In the genomic region with DNA sequence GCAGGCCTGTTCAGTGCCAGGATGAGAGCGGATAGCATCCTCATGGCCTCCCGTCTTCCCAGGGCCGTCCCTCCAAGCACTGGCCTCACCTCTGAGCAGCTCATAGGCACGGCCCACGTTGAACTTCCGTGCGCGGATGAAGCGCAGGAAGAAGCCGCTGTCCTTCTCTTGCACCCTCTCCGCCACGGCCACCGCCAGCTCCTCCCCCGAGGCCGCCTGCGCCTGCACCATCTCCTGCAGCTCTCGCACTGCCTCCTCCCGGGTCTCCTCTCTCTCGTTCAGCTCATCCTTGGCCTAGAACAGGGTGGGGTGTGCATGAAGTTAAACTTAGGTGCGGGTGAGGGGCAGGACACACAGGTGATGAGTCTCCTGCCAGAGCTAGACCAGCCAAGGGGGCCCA, we compare ENCODE assay signal across 1 cellular context.
TF ChIP-seq lines count a peak whose summit lies in the region.

No MANE protein-coding gene starts in this region.

TF ChIP-seq in H1, 55 proteins besides CTCF, POLR2A, EP300 and RAD21:
- TF ChIP-seq BCL11A (IDR thresholded peaks at IDR 0.05; ENCODE audit: low read depth in 2 of 2, low read length in 2 of 2) (no peak), CREB1 (IDR thresholded peaks at IDR 0.05) (no peak), BRCA1 (IDR thresholded peaks at IDR 0.05; ENCODE audit: low read depth, low read length) (no peak), SP2 (IDR thresholded peaks at IDR 0.05; ENCODE audit: low read length) (no peak), SRF (IDR thresholded peaks at IDR 0.05; ENCODE audit: low read depth, low read length) (no peak), EZH2 (IDR thresholded peaks at IDR 0.05; ENCODE audit: low read depth, low read length, severe bottlenecking) (no peak), TEAD4 (IDR thresholded peaks at IDR 0.05; ENCODE audit: low read depth, low read length) (no peak), RBBP5 (IDR thresholded peaks at IDR 0.05; ENCODE audit: borderline replicate concordance, low read depth, low read length) (no peak), ZNF274 (IDR thresholded peaks at IDR 0.05; ENCODE audit: borderline replicate concordance, extremely low read depth, low read length) (no peak), SP4 (IDR thresholded peaks at IDR 0.05; ENCODE audit: low read length) (no peak), SIX5 (IDR thresholded peaks at IDR 0.05; ENCODE audit: low read depth, low read length) (no peak), ASH2L (IDR thresholded peaks at IDR 0.05; ENCODE audit: low read length) (no peak), KDM1A (IDR thresholded peaks at IDR 0.05; ENCODE audit: borderline replicate concordance, low read length) (no peak)
- TF ChIP-seq, protein P1, sequence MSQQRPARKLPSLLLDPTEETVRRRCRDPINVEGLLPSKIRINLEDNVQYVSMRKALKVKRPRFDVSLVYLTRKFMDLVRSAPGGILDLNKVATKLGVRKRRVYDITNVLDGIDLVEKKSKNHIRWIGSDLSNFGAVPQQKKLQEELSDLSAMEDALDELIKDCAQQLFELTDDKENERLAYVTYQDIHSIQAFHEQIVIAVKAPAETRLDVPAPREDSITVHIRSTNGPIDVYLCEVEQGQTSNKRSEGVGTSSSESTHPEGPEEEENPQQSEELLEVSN (IDR thresholded peaks at IDR 0.05): no peak
